In the genomic region with DNA sequence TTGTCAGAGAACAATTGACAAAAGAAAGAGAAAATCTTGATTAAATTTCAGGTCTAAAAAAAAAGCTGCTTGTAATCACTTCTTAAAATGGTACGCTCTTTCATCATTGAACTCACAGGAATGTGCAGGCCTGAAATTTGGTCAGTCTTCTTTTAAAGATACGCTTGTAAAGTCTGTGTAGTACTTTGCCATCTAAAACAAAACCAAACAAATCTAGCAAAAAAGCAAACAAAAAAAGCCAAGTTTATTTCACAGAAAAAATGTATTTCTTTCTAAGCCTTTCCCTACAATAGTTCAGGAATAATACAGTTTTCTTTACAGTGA, we compare ENCODE assay signal across 24 cellular contexts.
A peak's percentile ranks its signal among the peaks of the same experiment; 100 is the strongest.
DNase-seq lines count a peak whose midpoint lies in the region; ATAC-seq, FAIRE-seq and TF ChIP-seq lines count a peak whose summit lies in the region.
"Had no signal": no experiment of that assay in that cellular context is flagged by ENCODE, and none has a peak within 500 bp of the region (broad histone marks: within the 10 kb centered on the region; RNA-seq: fewer than 3 reads in every experiment).

No MANE protein-coding gene starts in this region.

- H3K27ac Mint-ChIP-seq in GM23338 = no peak overlapping the region
- H3K27ac Mint-ChIP-seq in astrocyte (ENCODE audit: unreplicated experiment) = peak overlapping the region; percentile 4
- no peak overlapping the region for H3K27ac Mint-ChIP-seq in naive thymus-derived CD8-positive, alpha-beta T cell
- H3K27ac Mint-ChIP-seq: CD4-positive, alpha-beta memory T cell had no signal

- no peak overlapping the region for H4K8ac ChIP-seq in mesenchymal stem cell (ENCODE audit: low read length)

- no peak overlapping the region for H2AK5ac ChIP-seq in mesenchymal stem cell (ENCODE audit: low read length, severe bottlenecking)

- no peak overlapping the region for H3K14ac ChIP-seq in mesenchymal stem cell (ENCODE audit: low read length in 2 of 2)

- no peaks in the 10 kb centered on the region for H3K36me3 ChIP-seq in GM23338 (ENCODE audit: insufficient read depth)
- H3K36me3 ChIP-seq in astrocyte (ENCODE audit: insufficient read depth, low read length) = no peaks in the 10 kb centered on the region
- no peaks in the 10 kb centered on the region for H3K36me3 ChIP-seq in mesenchymal stem cell (ENCODE audit: control insufficient read depth in 1 of 2, insufficient read depth in 2 of 2, low read depth in 1 of 2, low read length in 2 of 2)
- H3K36me3 ChIP-seq in subcutaneous abdominal adipose tissue (ENCODE audit: control insufficient read depth in 5 of 5, insufficient read depth in 5 of 5, low read length in 5 of 5) = no peaks in the 10 kb centered on the region
- H3K36me3 ChIP-seq in SJCRH30 = no peaks in the 10 kb centered on the region
- H3K36me3 ChIP-seq: BE2C; BLaER1 treated with 17β-estradiol and CSF1 and Interleukin-3, amounts not matched to agents 10 nM and 100 nM had no signal

- H3K4me1 Mint-ChIP-seq in GM23338 (peaks cover 6% of the 10 kb centered on the region; the same call in 1 of the 3 replicates), astrocyte (ENCODE audit: low read depth, unreplicated experiment) (no peaks in the 10 kb centered on the region)
- peaks cover 0 to 3% (median 0%) of the 10 kb centered on the region in 4 donors for H3K4me1 Mint-ChIP-seq in naive thymus-derived CD8-positive, alpha-beta T cell
- H3K4me1 Mint-ChIP-seq: CD4-positive, alpha-beta memory T cell had no signal

- H3K9me3 ChIP-seq in astrocyte (ENCODE audit: insufficient read depth, low read depth, low read length) = no peaks in the 10 kb centered on the region
- no peaks in the 10 kb centered on the region for H3K9me3 ChIP-seq in mesenchymal stem cell (ENCODE audit: control insufficient read depth, low read length)
- no peaks in the 10 kb centered on the region for H3K9me3 ChIP-seq in subcutaneous abdominal adipose tissue (ENCODE audit: control insufficient read depth in 5 of 5, low read length in 5 of 5)
- H3K9me3 ChIP-seq in SJCRH30 (replicated peaks) = no peaks in the 10 kb centered on the region; the same call in 1 of the 2 replicates
- H3K9me3 ChIP-seq: A549, BE2C had no signal

- WGBS in mesenchymal stem cell = 95% methylated on average over 2 of the region's 2 CpGs

- H3K36me3 Mint-ChIP-seq in GM23338 (ENCODE audit: low read depth) (no peaks in the 10 kb centered on the region), astrocyte (ENCODE audit: low read depth, unreplicated experiment) (no peaks in the 10 kb centered on the region)
- no peaks in the 10 kb centered on the region for H3K36me3 Mint-ChIP-seq in naive thymus-derived CD8-positive, alpha-beta T cell
- H3K36me3 Mint-ChIP-seq: CD4-positive, alpha-beta memory T cell had no signal

- H3K4me3 Mint-ChIP-seq in GM23338 = no peak overlapping the region
- no peak overlapping the region for H3K4me3 Mint-ChIP-seq in astrocyte (ENCODE audit: unreplicated experiment)
- no peak overlapping the region for H3K4me3 Mint-ChIP-seq in naive thymus-derived CD8-positive, alpha-beta T cell
- H3K4me3 Mint-ChIP-seq: CD4-positive, alpha-beta memory T cell had no signal

- H3K18ac ChIP-seq in mesenchymal stem cell (ENCODE audit: low read depth in 1 of 2, low read length in 2 of 2) = no peak overlapping the region

- H3K9me3 Mint-ChIP-seq in GM23338 (no peaks in the 10 kb centered on the region; the same call in 2 of the 3 replicates), astrocyte (ENCODE audit: unreplicated experiment) (no peaks in the 10 kb centered on the region)
- H3K9me3 Mint-ChIP-seq in naive thymus-derived CD8-positive, alpha-beta T cell = peaks cover 0 to 6% (median 0%) of the 10 kb centered on the region in 9 donors

- H3K4me1 ChIP-seq in GM23338 (ENCODE audit: insufficient read depth) (peaks cover 4% of the 10 kb centered on the region; the same call in 1 of the 2 replicates), astrocyte (ENCODE audit: insufficient read depth, low read length) (no peaks in the 10 kb centered on the region), mesenchymal stem cell (ENCODE audit: control insufficient read depth, insufficient read depth, low read depth, low read length) (no peaks in the 10 kb centered on the region), subcutaneous abdominal adipose tissue (ENCODE audit: control insufficient read depth in 5 of 5, insufficient read depth in 5 of 5, low read length in 5 of 5) (peaks cover 0 to 31% (median 14%) of the 10 kb centered on the region in 5 donors), SJCRH30 (no peaks in the 10 kb centered on the region)
- H3K4me1 ChIP-seq: A549, BE2C had no signal

- no peak for TF ChIP-seq CTCF in GM23338 (conservative IDR thresholded peaks at IDR 0.05; ENCODE audit: low read depth in 2 of 2)
- no peak for TF ChIP-seq CTCF in astrocyte (IDR thresholded peaks at IDR 0.05; ENCODE audit: insufficient read depth, low read depth, low read length)

- H2BK120ac ChIP-seq in mesenchymal stem cell (ENCODE audit: low read depth, low read length) = no peak overlapping the region

- no peak overlapping the region for H3K23ac ChIP-seq in mesenchymal stem cell (ENCODE audit: low read length in 2 of 2)

- H3K27ac ChIP-seq in GM23338 (ENCODE audit: low read depth) = no peak overlapping the region
- no peak overlapping the region for H3K27ac ChIP-seq in astrocyte (ENCODE audit: low read depth, low read length)
- no peak overlapping the region for H3K27ac ChIP-seq in mesenchymal stem cell (ENCODE audit: low read length, poor library complexity, severe bottlenecking)
- H3K27ac ChIP-seq in subcutaneous abdominal adipose tissue (ENCODE audit: low read depth, low read length) = peak overlapping the region; percentile 74
- H3K27ac ChIP-seq in SJCRH30 = no peak overlapping the region
- H3K27ac ChIP-seq: A549; BLaER1 treated with 17β-estradiol and CSF1 and Interleukin-3, amounts not matched to agents 10 nM and 100 nM had no signal

- 0 out of 2 replicates have a peak, but pooled peaks cover 6% of the 10 kb centered on the region for H3K9me2 ChIP-seq in GM23338 (ENCODE audit: insufficient read depth)

- H3K27me3 ChIP-seq in GM23338 (ENCODE audit: insufficient read depth) (no peaks in the 10 kb centered on the region), astrocyte (ENCODE audit: insufficient read depth, low read length) (no peaks in the 10 kb centered on the region), mesenchymal stem cell (ENCODE audit: control insufficient read depth in 1 of 2, insufficient read depth in 1 of 2, low read length in 2 of 2) (no peaks in the 10 kb centered on the region), subcutaneous abdominal adipose tissue (ENCODE audit: control insufficient read depth in 5 of 5, insufficient read depth in 4 of 5, low read length in 5 of 5) (no peaks in the 10 kb centered on the region), SJCRH30 (no peaks in the 10 kb centered on the region)
- H3K27me3 ChIP-seq: BE2C; BLaER1 treated with 17β-estradiol and CSF1 and Interleukin-3, amounts not matched to agents 10 nM and 100 nM had no signal

- H3K9ac ChIP-seq in astrocyte (ENCODE audit: low read length) (no peak overlapping the region), mesenchymal stem cell (ENCODE audit: low read length) (peak overlapping the region; percentile 2), subcutaneous abdominal adipose tissue (ENCODE audit: low read length in 5 of 5) (no peak overlapping the region)
- H3K9ac ChIP-seq: BLaER1 treated with 17β-estradiol and CSF1 and Interleukin-3, amounts not matched to agents 10 nM and 100 nM had no signal

- no peak overlapping the region for H3K4ac ChIP-seq in mesenchymal stem cell (ENCODE audit: low read depth in 1 of 2, low read length in 2 of 2)

- no peak for ATAC-seq in GM23338
- no peak for ATAC-seq in naive thymus-derived CD8-positive, alpha-beta T cell
- ATAC-seq in sciatic nerve = no peak
- ATAC-seq: A549 had no signal

- H3K4me2 ChIP-seq in GM23338 = no peak overlapping the region
- H3K4me2 ChIP-seq in astrocyte (ENCODE audit: low read length) = no peak overlapping the region
- H3K4me2 ChIP-seq in mesenchymal stem cell (ENCODE audit: low read length, poor library complexity, severe bottlenecking) = no peak overlapping the region
- H3K4me2 ChIP-seq: A549; BLaER1 treated with 17β-estradiol and CSF1 and Interleukin-3, amounts not matched to agents 10 nM and 100 nM had no signal

- H2AFZ ChIP-seq in GM23338 (peak overlapping the region; percentile 70; the same call in 1 of the 2 replicates), astrocyte (ENCODE audit: low read depth, low read length) (no peak overlapping the region), mesenchymal stem cell (ENCODE audit: low read depth, low read length) (no peak overlapping the region)

- intact Hi-C loops in sciatic nerve (cut with DNase I) = no loop called here

- DNase-seq in GM23338 (ENCODE audit: low spot score) (no peak), astrocyte (ENCODE audit: low read depth) (no peak), mesenchymal stem cell (no peak), SJCRH30 (no peak), sciatic nerve (ENCODE audit: low spot score) (no peak)
- DNase-seq in naive thymus-derived CD8-positive, alpha-beta T cell = no peak
- DNase-seq: 8988T; ACHN; AML-193; BE2C; Calu3; CD4-positive, alpha-beta memory T cell; COR-L47; DMS53; DMS79 treated with DMSO at 0.1 percent for 48 hours; GF-D8; H7; HCEC 1CT had no signal

- H2BK12ac ChIP-seq in mesenchymal stem cell (ENCODE audit: low read length in 2 of 2) = no peak overlapping the region

- no peaks in the 10 kb centered on the region for H3K79me1 ChIP-seq in mesenchymal stem cell (replicated peaks; ENCODE audit: low read length, poor library complexity, severe bottlenecking)

- H4K20me1 ChIP-seq in GM23338 (replicated peaks; ENCODE audit: insufficient read depth) (no peaks in the 10 kb centered on the region), astrocyte (ENCODE audit: insufficient read depth, low read length) (no peaks in the 10 kb centered on the region)
- H4K20me1 ChIP-seq: BLaER1 treated with 17β-estradiol and CSF1 and Interleukin-3, amounts not matched to agents 10 nM and 100 nM had no signal

- H3F3A ChIP-seq in GM23338 (replicated peaks; ENCODE audit: low read depth) = no peaks in the 10 kb centered on the region

- H3K79me2 ChIP-seq in GM23338 (replicated peaks; ENCODE audit: insufficient read depth) (no peaks in the 10 kb centered on the region), astrocyte (ENCODE audit: insufficient read depth, low read length) (no peaks in the 10 kb centered on the region)

- H2BK5ac ChIP-seq in mesenchymal stem cell (ENCODE audit: low read depth, low read length, poor library complexity, severe bottlenecking) = no peak overlapping the region

- FAIRE-seq in astrocyte (lab: Jason Lieb, UNC) = no peak
- FAIRE-seq: A549, GM12891, GM18507, H1 had no signal

- POLR2A ChIA-PET in naive thymus-derived CD8-positive, alpha-beta T cell (lab: Charles Lee) = no interaction called here

- no peak overlapping the region for H2BK15ac ChIP-seq in mesenchymal stem cell (ENCODE audit: low read depth, poor library complexity, severe bottlenecking)

- no peak overlapping the region for H4K91ac ChIP-seq in mesenchymal stem cell (ENCODE audit: low read length)

- no peak overlapping the region for H3K4me3 ChIP-seq in GM23338
- H3K4me3 ChIP-seq in astrocyte (ENCODE audit: insufficient read depth, low read depth, low read length) = no peak overlapping the region
- no peak overlapping the region for H3K4me3 ChIP-seq in mesenchymal stem cell (ENCODE audit: insufficient read depth in 1 of 2, low read depth in 1 of 2, low read length in 2 of 2)
- H3K4me3 ChIP-seq in subcutaneous abdominal adipose tissue (ENCODE audit: low read depth in 1 of 5, low read length in 5 of 5) = no peak overlapping the region
- no peak overlapping the region for H3K4me3 ChIP-seq in SJCRH30
- H3K4me3 ChIP-seq: A549; BLaER1 treated with 17β-estradiol and CSF1 and Interleukin-3, amounts not matched to agents 10 nM and 100 nM had no signal

- H3K27me3 Mint-ChIP-seq in GM23338 (ENCODE audit: insufficient read depth, low read depth, poor library complexity) (no peaks in the 10 kb centered on the region), astrocyte (ENCODE audit: low read depth, unreplicated experiment) (no peaks in the 10 kb centered on the region)
- H3K27me3 Mint-ChIP-seq in naive thymus-derived CD8-positive, alpha-beta T cell = peaks cover 0 to 2% (median 0%) of the 10 kb centered on the region in 5 donors
